In the genomic region with DNA sequence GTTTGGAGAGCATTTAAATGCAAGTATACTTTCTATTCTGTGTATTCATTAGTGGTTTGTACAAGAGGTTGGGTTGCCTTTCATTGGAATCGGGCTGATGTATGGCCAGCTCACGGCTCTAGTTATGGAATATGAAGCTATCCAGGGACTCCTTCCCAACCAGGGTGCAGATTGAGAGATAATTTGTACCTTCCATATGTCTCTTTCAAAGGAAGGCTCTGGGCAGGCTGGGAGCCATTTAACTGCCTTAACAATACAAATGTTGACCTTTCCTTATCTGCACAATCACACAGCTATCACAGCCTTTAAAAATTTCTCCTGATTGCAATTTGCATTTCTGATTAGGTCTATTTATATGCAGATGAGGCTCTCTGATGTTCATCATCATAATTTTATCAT, we compare ENCODE assay signal across 27 cellular contexts. TPM values are rescaled to one million over a fixed set of nuclear protein-coding genes. Genes with fewer than 3 reads are reported as not detected.
A peak's percentile ranks its signal among the peaks of the same experiment; 100 is the strongest.
DNase-seq lines count a peak whose midpoint lies in the region; ATAC-seq and TF ChIP-seq lines count a peak whose summit lies in the region.
"Had no signal": no experiment of that assay in that cellular context is flagged by ENCODE, and none has a peak within 500 bp of the region (broad histone marks: within the 10 kb centered on the region; RNA-seq: fewer than 3 reads in every experiment).

No MANE protein-coding gene starts in this region.

- no peaks in the 10 kb centered on the region for H3K36me3 ChIP-seq in endodermal cell (ENCODE audit: control insufficient read depth, insufficient read depth, low read length)
- H3K36me3 ChIP-seq in left ventricle myocardium inferior: no peaks in the 10 kb centered on the region
- H3K36me3 ChIP-seq: esophagus squamous epithelium, heart left ventricle, right lobe of liver, SJSA1, spleen had no signal

- H3K9me3 Mint-ChIP-seq in endodermal cell: no peaks in the 10 kb centered on the region
- H3K9me3 Mint-ChIP-seq in activated naive CD8-positive, alpha-beta T cell treated with anti-CD3 and anti-CD28 coated beads, Interleukin-2, amount 50 U/mL, for 24 hours: no peaks in the 10 kb centered on the region
- H3K9me3 Mint-ChIP-seq: activated B cell treated with CpG ODN at 0.5 μM for 24 hours; activated CD4-positive, alpha-beta T cell treated with anti-CD3 and anti-CD28 coated beads, Interleukin-2, amount 10 ng/mL, durations not matched to agents 7 days and 5 days; activated T-cell treated with anti-CD3 and anti-CD28 coated beads, Interleukin-2, amount 50 U/mL, for 4 hours; HFFc6; naive thymus-derived CD4-positive, alpha-beta T cell had no signal

- H3K4me3 ChIP-seq in endodermal cell (ENCODE audit: low read length) (peak overlapping the region; percentile 56), left ventricle myocardium inferior (no peak overlapping the region)
- H3K4me3 ChIP-seq: esophagus squamous epithelium, heart left ventricle, right lobe of liver, SJSA1, spleen had no signal

- H3K4me3 Mint-ChIP-seq in endodermal cell: no peak overlapping the region
- H3K4me3 Mint-ChIP-seq in activated naive CD8-positive, alpha-beta T cell treated with anti-CD3 and anti-CD28 coated beads, Interleukin-2, amount 50 U/mL, for 24 hours: no peak overlapping the region
- H3K4me3 Mint-ChIP-seq: activated B cell treated with CpG ODN at 0.5 μM for 24 hours; activated CD4-positive, alpha-beta T cell treated with anti-CD3 and anti-CD28 coated beads, Interleukin-2, amount 10 ng/mL, durations not matched to agents 7 days and 5 days; activated T-cell treated with anti-CD3 and anti-CD28 coated beads, Interleukin-2, amount 50 U/mL, for 4 hours; HFFc6; naive thymus-derived CD4-positive, alpha-beta T cell had no signal

- no peak for ATAC-seq in activated naive CD8-positive, alpha-beta T cell treated with anti-CD3 and anti-CD28 coated beads, Interleukin-2, amount 50 U/mL, for 24 hours
- no peak for ATAC-seq in HG02884 (IDR thresholded peaks at IDR 0.05; ENCODE audit: unreplicated experiment)
- ATAC-seq: activated T-cell treated with anti-CD3 and anti-CD28 coated beads, Interleukin-2, amount 50 U/mL, for 4 hours; naive thymus-derived CD4-positive, alpha-beta T cell; stimulated activated naive CD8-positive, alpha-beta T cell treated with anti-CD3 and anti-CD28 coated beads, Interleukin-15, Interleukin-2, amounts not matched to agents 100 U/mL and 50 U/mL, for 24 hours had no signal

- H3K27me3 Mint-ChIP-seq in endodermal cell (ENCODE audit: insufficient read depth): no peaks in the 10 kb centered on the region
- peaks cover 11% of the 10 kb centered on the region for H3K27me3 Mint-ChIP-seq in activated naive CD8-positive, alpha-beta T cell treated with anti-CD3 and anti-CD28 coated beads, Interleukin-2, amount 50 U/mL, for 24 hours

- TF ChIP-seq CTCF in endodermal cell (conservative IDR thresholded peaks at IDR 0.05): no peak
- TF ChIP-seq CTCF in left ventricle myocardium inferior (IDR thresholded peaks at IDR 0.05; ENCODE audit: borderline replicate concordance): no peak

- DNase-seq in DMS 273 (lab: John Stamatoyannopoulos, UW; ENCODE audit: unreplicated experiment) (peak; percentile 15), DMS 273 treated with DMSO at 0.1 percent for 48 hours (lab: John Stamatoyannopoulos, UW) (no peak), NCI-H1092 (lab: John Stamatoyannopoulos, UW) (peak; percentile 15), NCI-H748 (lab: John Stamatoyannopoulos, UW; ENCODE audit: unreplicated experiment) (peak; percentile 94), endodermal cell (no peak), left ventricle myocardium inferior (no peak)
- no peak for DNase-seq in activated naive CD8-positive, alpha-beta T cell treated with anti-CD3 and anti-CD28 coated beads, Interleukin-2, amount 50 U/mL, for 24 hours
- DNase-seq: activated B cell treated with CpG ODN at 0.5 μM for 24 hours; activated gamma-delta T cell treated with Interleukin-2 at 50 U/mL for 16 hours; activated T-cell treated with anti-CD3 and anti-CD28 coated beads, Interleukin-2, amount 50 U/mL, for 4 hours; esophagus squamous epithelium; heart left ventricle; right lobe of liver; spleen; stimulated activated CD4-positive, alpha-beta T cell treated with anti-CD3 and anti-CD28 coated beads, Interleukin-2, amount 100 ng/mL, for 24 hours had no signal

- peaks cover 24% of the 10 kb centered on the region for H3K4me1 ChIP-seq in endodermal cell (ENCODE audit: control insufficient read depth, insufficient read depth, low read length)
- H3K4me1 ChIP-seq in left ventricle myocardium inferior: no peaks in the 10 kb centered on the region
- H3K4me1 ChIP-seq: heart left ventricle, right lobe of liver, SJSA1, spleen had no signal

- no peak overlapping the region for H3K27ac ChIP-seq in endodermal cell (ENCODE audit: low read depth, low read length)
- no peak overlapping the region for H3K27ac ChIP-seq in left ventricle myocardium inferior (replicated peaks)
- H3K27ac ChIP-seq: 22Rv1, C4-2B, esophagus squamous epithelium, heart left ventricle, right lobe of liver, SJSA1, spleen had no signal

- H3K36me3 Mint-ChIP-seq in endodermal cell (ENCODE audit: low read depth): no peaks in the 10 kb centered on the region
- no peaks in the 10 kb centered on the region for H3K36me3 Mint-ChIP-seq in activated naive CD8-positive, alpha-beta T cell treated with anti-CD3 and anti-CD28 coated beads, Interleukin-2, amount 50 U/mL, for 24 hours (ENCODE audit: low read depth)
- H3K36me3 Mint-ChIP-seq: naive thymus-derived CD4-positive, alpha-beta T cell had no signal

- no peak overlapping the region for H3K9ac ChIP-seq in endodermal cell (ENCODE audit: extremely low read depth, low read length, poor library complexity, severe bottlenecking)

- intact Hi-C loops in left ventricle myocardium inferior (cut with micrococcal nuclease): no loop called here

- H3K4me1 Mint-ChIP-seq in endodermal cell: peaks cover 38% of the 10 kb centered on the region
- no peaks in the 10 kb centered on the region for H3K4me1 Mint-ChIP-seq in activated naive CD8-positive, alpha-beta T cell treated with anti-CD3 and anti-CD28 coated beads, Interleukin-2, amount 50 U/mL, for 24 hours
- H3K4me1 Mint-ChIP-seq: activated B cell treated with CpG ODN at 0.5 μM for 24 hours; activated CD4-positive, alpha-beta T cell treated with anti-CD3 and anti-CD28 coated beads, Interleukin-2, amount 10 ng/mL, durations not matched to agents 7 days and 5 days; naive thymus-derived CD4-positive, alpha-beta T cell had no signal

- H3K9me3 ChIP-seq in endodermal cell (ENCODE audit: control insufficient read depth, low read length) (no peaks in the 10 kb centered on the region), left ventricle myocardium inferior (replicated peaks) (no peaks in the 10 kb centered on the region)
- H3K9me3 ChIP-seq: Caco-2, esophagus squamous epithelium, heart left ventricle, right lobe of liver, SJSA1, spleen had no signal

- WGBS in endodermal cell (ENCODE audit: insufficient coverage in 1 of 2, insufficient read length in 1 of 2), 2 experiments: 84% methylated on average over 2 of the region's 2 CpGs; no CpG with 5 or more reads in 1 of the 2 experiments

- H3K27me3 ChIP-seq in endodermal cell (ENCODE audit: control insufficient read depth, insufficient read depth, low read length, poor library complexity, severe bottlenecking) (no peaks in the 10 kb centered on the region), left ventricle myocardium inferior (ENCODE audit: low read depth) (peaks cover 51% of the 10 kb centered on the region)
- H3K27me3 ChIP-seq: esophagus squamous epithelium, right lobe of liver had no signal

- no peak overlapping the region for H3K27ac Mint-ChIP-seq in endodermal cell
- H3K27ac Mint-ChIP-seq in activated naive CD8-positive, alpha-beta T cell treated with anti-CD3 and anti-CD28 coated beads, Interleukin-2, amount 50 U/mL, for 24 hours: no peak overlapping the region
- H3K27ac Mint-ChIP-seq: activated B cell treated with CpG ODN at 0.5 μM for 24 hours; activated CD4-positive, alpha-beta T cell treated with anti-CD3 and anti-CD28 coated beads, Interleukin-2, amount 10 ng/mL, durations not matched to agents 7 days and 5 days; HFFc6; naive thymus-derived CD4-positive, alpha-beta T cell had no signal

RNA-seq across cellular contexts. Expression of a gene that starts 58.7 kb away (rescaled TPM):
- total RNA-seq in endodermal cell (10 to 100 TPM in 1 of 2 donors, 1 to 10 TPM in 1; 5.2 to 10.9 TPM), left ventricle myocardium inferior (0.05 TPM)
- polyA plus RNA-seq in endodermal cell (2013, experiment 1 of 2): 1.2 TPM
- polyA plus RNA-seq in endodermal cell (2013, experiment 2 of 2): 1.1 TPM
- total RNA-seq: activated B cell treated with CpG ODN at 0.5 μM for 24 hours, dermis microvascular lymphatic vessel endothelial cell, HFFc6, M059J, SJSA1 had no signal
- polyA plus RNA-seq: heart left ventricle; liver; naive thymus-derived CD4-positive, alpha-beta T cell had no signal

Comparison
In these comparisons a context has a peak if more than half of its experiments do, and no peak if none do; other contexts are left out.
1. DNase-seq: peak in DMS 273 (single experiment), NCI-H1092 (single experiment) and NCI-H748 (single experiment); none in DMS 273 treated with DMSO at 0.1 percent for 48 hours (single experiment), endodermal cell (single experiment), activated naive CD8-positive, alpha-beta T cell treated with anti-CD3 and anti-CD28 coated beads, Interleukin-2, amount 50 U/mL, for 24 hours (single experiment) and left ventricle myocardium inferior (single experiment).